ENCODE assay signal across 8 cellular contexts in the genomic region with DNA sequence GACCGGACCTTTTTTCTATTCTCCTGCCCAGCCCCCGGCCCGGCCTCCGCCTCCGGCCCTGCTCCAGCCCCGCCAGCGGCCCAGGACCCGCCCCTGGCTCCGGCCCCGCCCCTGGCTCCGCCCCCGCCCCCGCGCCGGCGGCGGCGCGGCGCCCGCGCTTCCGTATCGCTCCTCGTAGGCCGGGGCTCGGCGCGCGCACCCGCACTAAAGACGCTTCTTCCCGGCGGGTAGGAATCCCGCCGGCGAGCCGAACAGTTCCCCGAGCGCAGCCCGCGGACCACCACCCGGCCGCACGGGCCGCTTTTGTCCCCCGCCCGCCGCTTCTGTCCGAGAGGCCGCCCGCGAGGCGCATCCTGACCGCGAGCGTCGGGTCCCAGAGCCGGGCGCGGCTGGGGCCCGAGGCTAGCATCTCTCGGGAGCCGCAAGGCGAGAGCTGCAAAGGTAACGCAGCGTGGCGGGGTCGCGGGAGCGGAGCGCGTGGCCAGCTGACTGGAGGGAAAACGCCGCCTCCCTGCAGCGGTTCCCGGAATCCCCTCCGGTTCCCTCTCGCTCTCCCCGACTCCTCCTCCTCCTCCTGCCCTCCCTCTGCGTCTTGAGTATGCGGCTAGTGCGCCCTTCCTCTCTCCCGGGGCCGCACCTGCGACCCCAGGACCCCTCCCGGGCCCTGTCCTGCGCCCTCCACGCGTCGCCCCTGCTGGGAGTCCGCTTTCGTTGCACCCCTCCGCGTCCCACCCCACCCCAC. TPM values are rescaled to one million over a fixed set of nuclear protein-coding genes. Genes with fewer than 3 reads are reported as not detected.
DNase-seq lines count a peak whose midpoint lies in the region; ATAC-seq, FAIRE-seq and TF ChIP-seq lines count a peak whose summit lies in the region.

A gene (plus strand): TSS at position 163 of the 742 bp plus-strand sequence. CDS start 11,985 bp downstream, outside the sequence.

- FAIRE-seq in D721Med (lab: Jason Lieb, UNC), result no peak
- FAIRE-seq in frontal cortex (lab: Jason Lieb, UNC), result no peak

- H3K27me3 ChIP-seq in SJCRH30 (no peaks in the 10 kb centered on the region), neuron (ENCODE audit: insufficient read depth, low read length) (no peaks in the 10 kb centered on the region)

- DNase-seq in D721Med (ENCODE audit: insufficient read length, low spot score) (peak; percentile 68), SJCRH30 (peak; percentile 88), frontal cortex (ENCODE audit: low spot score in 2 of 2) (peak; percentile 92 to 96), substantia nigra (lab: John Stamatoyannopoulos, UW) (peak in 47 of 49 donors; percentile 20 to 88 (median 66))
- peak; percentile 30 to 75 (median 54) for DNase-seq in activated naive CD4-positive, alpha-beta T cell (lab: John Stamatoyannopoulos, UW)

- H3K27ac ChIP-seq in SJCRH30 (peak within 1 kb of the TSS; percentile 90), substantia nigra (ENCODE audit: low read depth, low read length, poor library complexity, severe bottlenecking) (peak within 1 kb of the TSS; percentile 88)

- TF ChIP-seq RAD21 in Ishikawa (IDR thresholded peaks at IDR 0.05; ENCODE audit: low read depth), result no peak

- no peak for TF ChIP-seq CTCF in D721Med (IDR thresholded peaks at IDR 0.05; ENCODE audit: insufficient read depth, missing control alignments)

- H3K9me3 ChIP-seq in SJCRH30 (replicated peaks) (no peaks in the 10 kb centered on the region), neuron (ENCODE audit: low read length) (no peaks in the 10 kb centered on the region)

- H3K36me3 ChIP-seq in SJCRH30 (peaks cover 3% of the 10 kb centered on the region), neuron (ENCODE audit: insufficient read depth, low read length) (no peaks in the 10 kb centered on the region)

- H3K4me1 ChIP-seq in SJCRH30 (peaks cover 32% of the 10 kb centered on the region), neuron (ENCODE audit: insufficient read depth, low read length) (peaks cover 10% of the 10 kb centered on the region)

- TF ChIP-seq EP300 in Ishikawa (IDR thresholded peaks at IDR 0.05; ENCODE audit: borderline replicate concordance), result no peak

- peak within 1 kb of the TSS; percentile 100 for H2AFZ ChIP-seq in neuron (ENCODE audit: low read depth, low read length)

- H3K4me3 ChIP-seq in SJCRH30 (peak within 1 kb of the TSS; percentile 99), neuron (ENCODE audit: low read length) (peak within 1 kb of the TSS; percentile 82)

- ATAC-seq in GM21528 (IDR thresholded peaks at IDR 0.05; ENCODE audit: low FRiP score, unreplicated experiment), result peak; percentile 75

TF ChIP-seq in Ishikawa, 13 proteins besides CTCF, POLR2A, EP300 and RAD21:
- TF ChIP-seq FOXM1 (IDR thresholded peaks at IDR 0.05; ENCODE audit: borderline replicate concordance, low read depth) (no peak), TCF12 (IDR thresholded peaks at IDR 0.05; ENCODE audit: low read depth) (no peak), NFIC (IDR thresholded peaks at IDR 0.05) (no peak), CEBPB (IDR thresholded peaks at IDR 0.05) (no peak), TAF1 (IDR thresholded peaks at IDR 0.05; ENCODE audit: low read depth) (peak; percentile 34; the same call in 1 of the 2 replicates), EGR1 (IDR thresholded peaks at IDR 0.05) (no peak), ZBTB7A (IDR thresholded peaks at IDR 0.05; ENCODE audit: low read depth) (peak; percentile 78; the same call in 1 of the 2 replicates), YY1 (IDR thresholded peaks at IDR 0.05; ENCODE audit: low read depth) (no peak), TEAD4 (IDR thresholded peaks at IDR 0.05) (no peak), CREB1 (IDR thresholded peaks at IDR 0.05; ENCODE audit: low read depth) (no peak)
- TF ChIP-seq, protein P1, sequence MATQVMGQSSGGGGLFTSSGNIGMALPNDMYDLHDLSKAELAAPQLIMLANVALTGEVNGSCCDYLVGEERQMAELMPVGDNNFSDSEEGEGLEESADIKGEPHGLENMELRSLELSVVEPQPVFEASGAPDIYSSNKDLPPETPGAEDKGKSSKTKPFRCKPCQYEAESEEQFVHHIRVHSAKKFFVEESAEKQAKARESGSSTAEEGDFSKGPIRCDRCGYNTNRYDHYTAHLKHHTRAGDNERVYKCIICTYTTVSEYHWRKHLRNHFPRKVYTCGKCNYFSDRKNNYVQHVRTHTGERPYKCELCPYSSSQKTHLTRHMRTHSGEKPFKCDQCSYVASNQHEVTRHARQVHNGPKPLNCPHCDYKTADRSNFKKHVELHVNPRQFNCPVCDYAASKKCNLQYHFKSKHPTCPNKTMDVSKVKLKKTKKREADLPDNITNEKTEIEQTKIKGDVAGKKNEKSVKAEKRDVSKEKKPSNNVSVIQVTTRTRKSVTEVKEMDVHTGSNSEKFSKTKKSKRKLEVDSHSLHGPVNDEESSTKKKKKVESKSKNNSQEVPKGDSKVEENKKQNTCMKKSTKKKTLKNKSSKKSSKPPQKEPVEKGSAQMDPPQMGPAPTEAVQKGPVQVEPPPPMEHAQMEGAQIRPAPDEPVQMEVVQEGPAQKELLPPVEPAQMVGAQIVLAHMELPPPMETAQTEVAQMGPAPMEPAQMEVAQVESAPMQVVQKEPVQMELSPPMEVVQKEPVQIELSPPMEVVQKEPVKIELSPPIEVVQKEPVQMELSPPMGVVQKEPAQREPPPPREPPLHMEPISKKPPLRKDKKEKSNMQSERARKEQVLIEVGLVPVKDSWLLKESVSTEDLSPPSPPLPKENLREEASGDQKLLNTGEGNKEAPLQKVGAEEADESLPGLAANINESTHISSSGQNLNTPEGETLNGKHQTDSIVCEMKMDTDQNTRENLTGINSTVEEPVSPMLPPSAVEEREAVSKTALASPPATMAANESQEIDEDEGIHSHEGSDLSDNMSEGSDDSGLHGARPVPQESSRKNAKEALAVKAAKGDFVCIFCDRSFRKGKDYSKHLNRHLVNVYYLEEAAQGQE (IDR thresholded peaks at IDR 0.05; ENCODE audit: low read depth), result no peak
- TF ChIP-seq, protein P2, sequence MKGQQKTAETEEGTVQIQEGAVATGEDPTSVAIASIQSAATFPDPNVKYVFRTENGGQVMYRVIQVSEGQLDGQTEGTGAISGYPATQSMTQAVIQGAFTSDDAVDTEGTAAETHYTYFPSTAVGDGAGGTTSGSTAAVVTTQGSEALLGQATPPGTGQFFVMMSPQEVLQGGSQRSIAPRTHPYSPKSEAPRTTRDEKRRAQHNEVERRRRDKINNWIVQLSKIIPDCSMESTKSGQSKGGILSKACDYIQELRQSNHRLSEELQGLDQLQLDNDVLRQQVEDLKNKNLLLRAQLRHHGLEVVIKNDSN (IDR thresholded peaks at IDR 0.05), result no peak
- TF ChIP-seq, protein P3, sequence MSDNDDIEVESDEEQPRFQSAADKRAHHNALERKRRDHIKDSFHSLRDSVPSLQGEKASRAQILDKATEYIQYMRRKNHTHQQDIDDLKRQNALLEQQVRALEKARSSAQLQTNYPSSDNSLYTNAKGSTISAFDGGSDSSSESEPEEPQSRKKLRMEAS (IDR thresholded peaks at IDR 0.05), result peak; percentile 71; the same call in 1 of the 2 replicates
TF ChIP-seq in Ishikawa: peak in this region for 3.

RNA-seq across cellular contexts. Expression of the gene that starts here (rescaled TPM):
- total RNA-seq in SJCRH30 (2014; rRNA removed; shearing (Covaris generic)), result 13.1 and 17.7 TPM in 2 replicates
- total RNA-seq in frontal cortex, result 15.1 TPM

Comparison
In these comparisons a context has a peak if more than half of its experiments do, and no peak if none do; other contexts are left out.
1. Peak in every context shown above with its lines: DNase-seq, ATAC-seq, H3K4me3 ChIP-seq and H3K27ac ChIP-seq.